ENCODE assay signal across 7 cellular contexts in the genomic region with DNA sequence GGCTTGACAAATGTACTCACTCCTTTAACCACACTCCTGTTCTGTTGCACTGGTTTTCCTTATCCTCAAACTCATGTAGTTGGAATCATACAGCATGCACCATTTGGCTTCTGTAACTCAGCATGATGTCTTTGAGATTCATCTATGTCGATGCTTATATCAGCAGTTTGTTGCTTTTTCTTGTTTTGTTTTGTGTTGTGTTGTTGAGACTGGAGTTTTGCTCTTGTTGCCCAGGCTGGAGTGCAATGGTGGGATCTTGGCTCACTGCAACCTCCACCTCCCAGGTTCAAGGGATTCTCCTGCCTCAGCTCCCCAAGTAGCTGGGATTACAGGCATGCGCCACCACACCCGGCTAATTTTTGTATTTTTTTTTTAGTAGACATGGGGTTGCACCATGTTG. TPM values are rescaled to one million over a fixed set of nuclear protein-coding genes. Genes with fewer than 3 reads are reported as not detected.
DNase-seq lines count a peak whose midpoint lies in the region; ATAC-seq, FAIRE-seq and TF ChIP-seq lines count a peak whose summit lies in the region.
"Not testable (repeated sequence)": the region's sequence is repeated elsewhere in the genome, so short reads cannot be mapped to it uniquely, and the experiment has no call there.

No MANE protein-coding gene starts in this region.

- H3K9me3 Mint-ChIP-seq in activated CD4-positive, alpha-beta memory T cell treated with anti-CD3 and anti-CD28 coated beads for 36 hours; activated naive CD4-positive, alpha-beta T cell treated with anti-CD3 and anti-CD28 coated beads, Interleukin-2, amount 10 ng/mL, durations not matched to agents 7 days and 5 days; naive thymus-derived CD4-positive, alpha-beta T cell: not testable (repeated sequence)

- POLR2A ChIA-PET in activated CD4-positive, alpha-beta memory T cell treated with anti-CD3 and anti-CD28 coated beads for 36 hours (lab: Charles Lee), result interaction anchor here (1.0 kb wide), 1 partner anchor 45 kb away, joined by 3 read pairs; a partner anchor contains a TSS
- POLR2A ChIA-PET in K562 (lab: Yijun Ruan, JAX), result not testable (repeated sequence)
- POLR2A ChIA-PET in naive thymus-derived CD4-positive, alpha-beta T cell (lab: Charles Lee), result interaction anchor here (0.9 to 15.9 kb wide), 9 partner anchors 8 to 72 kb away, joined by 3 to 210 read pairs (median 4); no protein-coding TSS in a partner anchor

- H3K36me3 Mint-ChIP-seq in activated CD4-positive, alpha-beta memory T cell treated with anti-CD3 and anti-CD28 coated beads for 36 hours, result peaks cover 74% of the 10 kb centered on the region
- H3K36me3 Mint-ChIP-seq in activated naive CD4-positive, alpha-beta T cell treated with anti-CD3 and anti-CD28 coated beads, Interleukin-2, amount 10 ng/mL, durations not matched to agents 7 days and 5 days, result peaks cover 89% of the 10 kb centered on the region
- peaks cover 13 to 68% (median 56%) of the 10 kb centered on the region in 5 donors for H3K36me3 Mint-ChIP-seq in naive thymus-derived CD4-positive, alpha-beta T cell

- not testable (repeated sequence) for H3K9ac ChIP-seq in K562 (ENCODE audit: insufficient read depth in 1 of 2, low read depth in 2 of 2, low read length in 2 of 2)

- peaks cover 18% of the 10 kb centered on the region for H3K4me1 ChIP-seq in RWPE2 (ENCODE audit: insufficient read depth, poor library complexity, severe bottlenecking)
- H3K4me1 ChIP-seq in K562 (replicated peaks in 1 of 2; ENCODE audit: control insufficient read depth in 2 of 2, insufficient read depth in 2 of 2, low read length in 2 of 2), result not testable (repeated sequence)
- peaks cover 60 to 76% of the 10 kb centered on the region in 2 donors for H3K4me1 ChIP-seq in naive thymus-derived CD4-positive, alpha-beta T cell (ENCODE audit: control insufficient read depth in 2 of 2, insufficient read depth in 2 of 2, low read length in 2 of 2)
- H3K4me1 ChIP-seq in thyroid gland, result peaks cover 20 to 23% of the 10 kb centered on the region in 2 donors

- H3K36me3 ChIP-seq in RWPE2 (ENCODE audit: low read depth), result peaks cover 98% of the 10 kb centered on the region
- H3K36me3 ChIP-seq in K562 (ENCODE audit: control insufficient read depth, insufficient read depth, low read length), result peaks cover 75% of the 10 kb centered on the region
- H3K36me3 ChIP-seq in naive thymus-derived CD4-positive, alpha-beta T cell (ENCODE audit: control insufficient read depth in 2 of 3, insufficient read depth in 3 of 3, low read length in 3 of 3), result peaks cover 10 to 15% (median 11%) of the 10 kb centered on the region in 3 experiments
- not testable (repeated sequence) for H3K36me3 ChIP-seq in thyroid gland

- H3K27me3 Mint-ChIP-seq in activated CD4-positive, alpha-beta memory T cell treated with anti-CD3 and anti-CD28 coated beads for 36 hours; activated naive CD4-positive, alpha-beta T cell treated with anti-CD3 and anti-CD28 coated beads, Interleukin-2, amount 10 ng/mL, durations not matched to agents 7 days and 5 days; naive thymus-derived CD4-positive, alpha-beta T cell: not testable (repeated sequence)

- peak overlapping the region; percentile 38 for H3K27ac ChIP-seq in RWPE2 (ENCODE audit: poor library complexity, severe bottlenecking)
- H3K27ac ChIP-seq in K562 (ENCODE audit: extremely low read depth, low read depth, low read length), result not testable (repeated sequence)
- peak overlapping the region; percentile 29 for H3K27ac ChIP-seq in naive thymus-derived CD4-positive, alpha-beta T cell (ENCODE audit: low read depth, low read length)
- H3K27ac ChIP-seq in thyroid gland, result peak overlapping the region in 2 of 3 donors; percentile 77 to 83

- FAIRE-seq in GM12891 (lab: Jason Lieb, UNC), result peak; percentile 81
- FAIRE-seq in K562 (lab: Jason Lieb, UNC), result not testable (repeated sequence)

- H3K4me1 Mint-ChIP-seq in activated CD4-positive, alpha-beta memory T cell treated with anti-CD3 and anti-CD28 coated beads for 36 hours (ENCODE audit: low read depth), result peaks cover 86% of the 10 kb centered on the region
- H3K4me1 Mint-ChIP-seq in activated naive CD4-positive, alpha-beta T cell treated with anti-CD3 and anti-CD28 coated beads, Interleukin-2, amount 10 ng/mL, durations not matched to agents 7 days and 5 days, result peaks cover 93% of the 10 kb centered on the region
- peaks cover 26 to 97% (median 76%) of the 10 kb centered on the region in 7 donors for H3K4me1 Mint-ChIP-seq in naive thymus-derived CD4-positive, alpha-beta T cell

- ATAC-seq in RWPE2 (ENCODE audit: low read depth); K562; naive thymus-derived CD4-positive, alpha-beta T cell: not testable (repeated sequence)

- WGBS in K562 (ENCODE audit: insufficient coverage, low coverage, missing lambda C conversion rate), result 91% methylated on average over 3 of the region's 3 CpGs
- WGBS in thyroid gland, 2 donors, result 95 to 100% methylated on average over 3 of the region's 3 CpGs

- peak; percentile 19; the same call in 1 of the 2 replicates for TF ChIP-seq POLR2A in GM12891 (IDR thresholded peaks at IDR 0.05; ENCODE audit: low read depth, low read length)
- TF ChIP-seq POLR2A in K562 (conservative IDR thresholded peaks at IDR 0.05), result peak; percentile 60
- TF ChIP-seq POLR2A in thyroid gland (IDR thresholded peaks at IDR 0.05), result not testable (repeated sequence)

- not testable (repeated sequence) for H3K9me1 ChIP-seq in K562 (ENCODE audit: control insufficient read depth, insufficient read depth, low read length)

- H2AFZ ChIP-seq in K562 (ENCODE audit: low read depth, low read length), result not testable (repeated sequence)

- peak overlapping the region; percentile 35 for H3K27ac Mint-ChIP-seq in activated CD4-positive, alpha-beta memory T cell treated with anti-CD3 and anti-CD28 coated beads for 36 hours
- H3K27ac Mint-ChIP-seq in activated naive CD4-positive, alpha-beta T cell treated with anti-CD3 and anti-CD28 coated beads, Interleukin-2, amount 10 ng/mL, durations not matched to agents 7 days and 5 days, result peak overlapping the region; percentile 64
- peak overlapping the region in 7 of 9 donors; percentile 67 to 93 (median 88) for H3K27ac Mint-ChIP-seq in naive thymus-derived CD4-positive, alpha-beta T cell

- not testable (repeated sequence) for TF ChIP-seq EP300 in K562 (IDR thresholded peaks at IDR 0.05; ENCODE audit: low read length)

- H3K4me2 ChIP-seq in K562 (ENCODE audit: insufficient read depth, low read length), result not testable (repeated sequence)

- CTCF ChIA-PET in activated CD4-positive, alpha-beta memory T cell treated with anti-CD3 and anti-CD28 coated beads for 36 hours (lab: Charles Lee), result interaction anchor here (0.6 to 4.0 kb wide), 4 partner anchors 12 to 542 kb away, joined by 3 to 42 read pairs (median 4); a partner anchor contains a TSS
- CTCF ChIA-PET in activated naive CD4-positive, alpha-beta T cell treated with anti-CD3 and anti-CD28 coated beads, Interleukin-2, amount 10 ng/mL, durations not matched to agents 7 days and 5 days (lab: Charles Lee), result interaction anchor here (1.2 to 6.0 kb wide), 4 partner anchors 45 to 211 kb away, joined by 3 to 39 read pairs (median 6); a partner anchor contains a TSS
- CTCF ChIA-PET in K562 (lab: Yijun Ruan, JAX; ENCODE audit: low intra/inter-chr PET ratio), result not testable (repeated sequence)
- CTCF ChIA-PET in naive thymus-derived CD4-positive, alpha-beta T cell (lab: Charles Lee), result interaction anchor here (1.1 to 5.3 kb wide), 2 partner anchors 45 to 72 kb away, joined by 4 to 35 read pairs; a partner anchor contains a TSS

- BruUV-seq in K562 (replicated peaks; lab: Mats Ljungman, UMichigan), result not testable (repeated sequence)

- TF ChIP-seq CTCF in RWPE2 (IDR thresholded peaks at IDR 0.05; ENCODE audit: poor library complexity, severe bottlenecking); K562 (IDR thresholded peaks at IDR 0.05 in 2 of 3, conservative IDR thresholded peaks at IDR 0.05 in 1 of 3; ENCODE audit: insufficient read depth in 2 of 3, low read depth in 1 of 3, low read length in 3 of 3); thyroid gland (IDR thresholded peaks at IDR 0.05): not testable (repeated sequence)

- not testable (repeated sequence) for H3K79me2 ChIP-seq in K562 (ENCODE audit: control insufficient read depth, insufficient read depth, low read length)

- not testable (repeated sequence) for H3K4me3 ChIP-seq in RWPE2 (ENCODE audit: severe bottlenecking); K562; naive thymus-derived CD4-positive, alpha-beta T cell (ENCODE audit: low read length); thyroid gland (replicated peaks in 1 of 3)

- H3K4me3 Mint-ChIP-seq in activated CD4-positive, alpha-beta memory T cell treated with anti-CD3 and anti-CD28 coated beads for 36 hours; activated naive CD4-positive, alpha-beta T cell treated with anti-CD3 and anti-CD28 coated beads, Interleukin-2, amount 10 ng/mL, durations not matched to agents 7 days and 5 days: not testable (repeated sequence)
- H3K4me3 Mint-ChIP-seq in naive thymus-derived CD4-positive, alpha-beta T cell, result peak overlapping the region in 8 of 10 donors; percentile 1 to 57 (median 24)

- intact Hi-C loops in activated CD4-positive, alpha-beta memory T cell treated with anti-CD3 and anti-CD28 coated beads for 36 hours (cut with micrococcal nuclease); K562 (cut with micrococcal nuclease); thyroid gland (cut with DNase I): not testable (repeated sequence)
- intact Hi-C loops in naive thymus-derived CD4-positive, alpha-beta T cell (cut with micrococcal nuclease), result loop anchor here in 1 of 2 donors (1.0 kb wide), 2 partner anchors 8 to 10 kb away; no protein-coding TSS in a partner anchor

- not testable (repeated sequence) for H4K20me1 ChIP-seq in K562 (replicated peaks; ENCODE audit: control insufficient read depth, insufficient read depth, low read length)

- H3K27me3 ChIP-seq in RWPE2 (ENCODE audit: insufficient read depth, poor library complexity, severe bottlenecking); K562 (ENCODE audit: control insufficient read depth in 2 of 2, insufficient read depth in 2 of 2, low read length in 2 of 2); naive thymus-derived CD4-positive, alpha-beta T cell (ENCODE audit: control insufficient read depth in 2 of 2, insufficient read depth in 2 of 2, low read length in 2 of 2); thyroid gland: not testable (repeated sequence)

- not testable (repeated sequence) for H3K9me3 ChIP-seq in RWPE2 (ENCODE audit: severe bottlenecking); K562 (replicated peaks; ENCODE audit: control insufficient read depth, insufficient read depth, low read depth, low read length); naive thymus-derived CD4-positive, alpha-beta T cell (ENCODE audit: control insufficient read depth in 2 of 3, low read length in 3 of 3); thyroid gland

- not testable (repeated sequence) for DNase-seq in GM12891 (ENCODE audit: insufficient read length, low spot score); RWPE2 (ENCODE audit: low spot score); activated CD4-positive, alpha-beta memory T cell treated with anti-CD3 and anti-CD28 coated beads for 36 hours; activated naive CD4-positive, alpha-beta T cell treated with anti-CD3 and anti-CD28 coated beads, Interleukin-2, amount 10 ng/mL, durations not matched to agents 7 days and 5 days; K562 (ENCODE audit: extremely low read depth in 1 of 4, low spot score in 3 of 4); naive thymus-derived CD4-positive, alpha-beta T cell; thyroid gland

- in situ Hi-C loops in K562 (cut with MboI), result not testable (repeated sequence)

- TF ChIP-seq RAD21 in K562 (CRISPR knock-in tag; conservative IDR thresholded peaks at IDR 0.05 in 1 of 2, IDR thresholded peaks at IDR 0.05 in 1 of 2), result not testable (repeated sequence)

RNA-seq across cellular contexts. Expression of a gene that starts 44.9 kb away (rescaled TPM):
- polyA plus RNA-seq in GM12891 (2012; ENCODE audit: low read depth, missing spikeins), result 49.4 TPM
- total RNA-seq in activated CD4-positive, alpha-beta memory T cell treated with anti-CD3 and anti-CD28 coated beads for 36 hours, result 10 to 100 TPM; 58.2 to 62.6 TPM
- total RNA-seq in K562 (2011; cell fraction: chromatin; rRNA removed; ENCODE audit: low replicate concordance), result 5.0 and 18.0 TPM in 2 replicates
- total RNA-seq in K562 (2011; cell fraction: nucleolus; rRNA removed), result 3.5 and 4.2 TPM in 2 replicates
- 8.7 and 17.8 TPM in 2 replicates for total RNA-seq in K562 (2011; cell fraction: nucleoplasm; rRNA removed)
- total RNA-seq in K562 (2014; rRNA removed), result 13.1 and 13.8 TPM in 2 replicates
- 16.3 and 19.5 TPM in 2 replicates for total RNA-seq in K562 (2014; rRNA removed; fragmentation: Illumina TruSeq; extraction: Trizol)
- total RNA-seq in K562 (2015; rRNA removed; fragmentation: Illumina TruSeq; extraction: Trizol), result 13.4 and 14.2 TPM in 2 replicates
- 12.3 and 13.7 TPM in 2 replicates for total RNA-seq in K562 (2021)
- 6.7 and 11.5 TPM in 2 replicates for polyA plus RNA-seq in K562 (2011; rRNA removed)
- polyA plus RNA-seq in K562 (2011; cell fraction: cytosol; rRNA removed), result 2.1 and 2.4 TPM in 2 replicates
- 4.0 and 4.7 TPM in 2 replicates for polyA plus RNA-seq in K562 (2011; cell fraction: nucleus; rRNA removed)
- polyA plus RNA-seq in K562 (2012), result 11.7 and 13.6 TPM in 2 replicates
- polyA plus RNA-seq in K562 (2014; fragmentation: Illumina TruSeq; extraction: Trizol), result 12.3 and 14.6 TPM in 2 replicates
- 1 to 10 TPM; 3.4 to 3.5 TPM for polyA plus RNA-seq in K562 (2014; fragmentation: Nextera tagmentation; extraction: Ambion mirVana)
- 10.1 and 13.2 TPM in 2 replicates for polyA plus RNA-seq in K562 (2014; rRNA removed)
- polyA minus RNA-seq in K562 (2011; rRNA and poly(A)+ RNA removed), result 5.5 and 6.4 TPM in 2 replicates
- 3.1 and 3.6 TPM in 2 replicates for polyA minus RNA-seq in K562 (2011; cell fraction: cytosol; rRNA and poly(A)+ RNA removed)
- polyA minus RNA-seq in K562 (2011; cell fraction: nucleus; rRNA and poly(A)+ RNA removed), result 4.2 and 4.3 TPM in 2 replicates
- total RNA-seq in naive thymus-derived CD4-positive, alpha-beta T cell, result 100 to 1,000 TPM in 2 of 5 experiments, 10 to 100 TPM in 3; 71.3 to 132 (median 95.8) TPM
- 100 to 1,000 TPM; 199 to 292 TPM for polyA plus RNA-seq in naive thymus-derived CD4-positive, alpha-beta T cell
- 10 to 100 TPM in 3 of 4 donors, 1 to 10 TPM in 1; 7.9 to 22.9 (median 16.4) TPM for total RNA-seq in thyroid gland

Comparison
In these comparisons a context has a peak if more than half of its experiments do, and no peak if none do; other contexts are left out.
1. H3K27ac Mint-ChIP-seq: peak in every context shown above with its lines; median percentile 88 in naive thymus-derived CD4-positive, alpha-beta T cell; 64 in activated naive CD4-positive, alpha-beta T cell treated with anti-CD3 and anti-CD28 coated beads, Interleukin-2, amount 10 ng/mL, durations not matched to agents 7 days and 5 days; 35 in activated CD4-positive, alpha-beta memory T cell treated with anti-CD3 and anti-CD28 coated beads for 36 hours.